ENCODE assay signal across 28 cellular contexts in genomic region chr2:15932394-15933183, GRCh38. TPM values are rescaled to one million over a fixed set of nuclear protein-coding genes. Genes with fewer than 3 reads are reported as not detected.
"Had no signal": no experiment of that assay in that cellular context is flagged by ENCODE, and none has a peak within 500 bp of the region (broad histone marks: within the 10 kb centered on the region; RNA-seq: fewer than 3 reads in every experiment).

No MANE protein-coding gene starts in this region.

- H3K9me3 ChIP-seq: lower lobe of right lung, pancreas, prostate gland, sigmoid colon, spleen, suprapubic skin, thoracic aorta, tibial artery, vagina had no signal

- H3K4me2 ChIP-seq: hepatocyte had no signal

- H2AFZ ChIP-seq: hepatocyte had no signal

- H3K27ac ChIP-seq: hepatocyte, lower lobe of right lung, pancreas, prostate gland, sigmoid colon, spleen, suprapubic skin, thoracic aorta, tibial artery, vagina had no signal

- DNase-seq: islet precursor cell; left cardiac atrium; lower lobe of right lung; mammary epithelial cell; mesenchymal stem cell; naive B cell; natural killer cell; nephron progenitor cell; nucleus accumbens; pancreas; posterior cingulate gyrus; retina; right cardiac atrium; sigmoid colon; small intestine; spleen; stimulated activated CD4-positive, alpha-beta T cell treated with anti-CD3 and anti-CD28 coated beads, Interleukin-4, amount 100 ng/mL, for 24 hours; stimulated activated naive CD4-positive, alpha-beta T cell; tibial artery had no signal

- H3K27me3 ChIP-seq: hepatocyte, pancreas, sigmoid colon, vagina had no signal

- FAIRE-seq: pancreas, small intestine had no signal

- H3K79me2 ChIP-seq: hepatocyte had no signal

- H3K4me3 ChIP-seq: hepatocyte, lower lobe of right lung, pancreas, prostate gland, sigmoid colon, spleen, suprapubic skin, thoracic aorta, tibial artery, vagina had no signal

- H3K4me1 ChIP-seq: lower lobe of right lung, pancreas, prostate gland, sigmoid colon, spleen, suprapubic skin, tibial artery, vagina had no signal

- H3K36me3 ChIP-seq: lower lobe of right lung, pancreas, prostate gland, sigmoid colon, spleen, suprapubic skin, thoracic aorta, tibial artery, vagina had no signal

- ATAC-seq: left cardiac atrium; left lobe of liver; lower lobe of right lung; natural killer cell; pancreas; right cardiac atrium; stimulated activated effector memory CD8-positive, alpha-beta T cell treated with anti-CD3 and anti-CD28 coated beads, Interleukin-12 subunit alpha, Interleukin-12 subunit beta, amount 100 ng/mL, for 72 hours had no signal

RNA-seq across cellular contexts. Expression of gene MYCN, which starts 7.8 kb away (rescaled TPM):
- total RNA-seq: osteoblast, subcutaneous adipose tissue had no signal
- polyA plus RNA-seq: mammary epithelial cell had no signal
